Comparison of ENCODE assay signal across 8 cellular contexts in genomic region chr3:15557511-15557946, GRCh38. TPM values are rescaled to one million over a fixed set of nuclear protein-coding genes. Genes with fewer than 3 reads are reported as not detected.
DNase-seq lines count a peak whose midpoint lies in the region; ATAC-seq and TF ChIP-seq lines count a peak whose summit lies in the region.

No MANE protein-coding gene starts in this region.

- H3K4me1 Mint-ChIP-seq in activated B cell treated with CpG ODN at 0.5 μM for 24 hours: peaks cover 29% of the 10 kb centered on the region

- TF ChIP-seq CTCF in 22Rv1 (IDR thresholded peaks at IDR 0.05) (peak; percentile 79), GM12864 (IDR thresholded peaks at IDR 0.05; ENCODE audit: low read depth, low read length, missing control alignments) (peak; percentile 60), activated B cell treated with CpG ODN at 0.5 μM for 24 hours (IDR thresholded peaks at IDR 0.05) (no peak), coronary artery (IDR thresholded peaks at IDR 0.05) (peak; percentile 66)

- no peak overlapping the region for H3K4me3 ChIP-seq in GM12864 (ENCODE audit: low read depth, low read length)
- H3K4me3 ChIP-seq in coronary artery: no peak overlapping the region

- no peak overlapping the region for H3K4me3 Mint-ChIP-seq in activated B cell treated with CpG ODN at 0.5 μM for 24 hours

- H3K36me3 Mint-ChIP-seq in activated B cell treated with CpG ODN at 0.5 μM for 24 hours (ENCODE audit: low read depth): peaks cover 31% of the 10 kb centered on the region

- POLR2A ChIA-PET in activated B cell treated with CpG ODN at 0.5 μM for 24 hours (lab: Charles Lee): interaction anchor here (1.1 to 1.5 kb wide), 2 partner anchors 44 to 289 kb away, joined by 4 to 6 read pairs; partner anchors contain the start of genes BTD and HACL1

- H3K27me3 Mint-ChIP-seq in activated B cell treated with CpG ODN at 0.5 μM for 24 hours: no peaks in the 10 kb centered on the region

- H3K9me3 Mint-ChIP-seq in activated B cell treated with CpG ODN at 0.5 μM for 24 hours: no peaks in the 10 kb centered on the region

- H3K27ac Mint-ChIP-seq in activated B cell treated with CpG ODN at 0.5 μM for 24 hours: no peak overlapping the region

- CTCF ChIA-PET in activated B cell treated with CpG ODN at 0.5 μM for 24 hours (lab: Charles Lee): interaction anchor here (0.9 to 4.8 kb wide), 10 partner anchors 10 to 449 kb away, joined by 3 to 36 read pairs (median 4); partner anchors contain the start of gene CAPN7

- H3K27ac ChIP-seq in 22Rv1 (no peak overlapping the region), coronary artery (no peak overlapping the region)

- ATAC-seq in HG02885 (IDR thresholded peaks at IDR 0.05; ENCODE audit: poor library complexity, unreplicated experiment): peak; percentile 69
- ATAC-seq in activated B cell treated with CpG ODN at 0.5 μM for 24 hours (ENCODE audit: low read depth): peak; percentile 81

- DNase-seq in GM12864 (ENCODE audit: low read depth): peak; percentile 47
- DNase-seq in NCI-H2227 (lab: John Stamatoyannopoulos, UW; ENCODE audit: unreplicated experiment): peak; percentile 80
- peak; percentile 19 for DNase-seq in activated B cell treated with CpG ODN at 0.5 μM for 24 hours
- no peak for DNase-seq in coronary artery (ENCODE audit: low spot score)
- peak; percentile 69 for DNase-seq in medulla oblongata (ENCODE audit: extremely low spot score)
- DNase-seq in stimulated activated naive CD4-positive, alpha-beta T cell treated with Interleukin-2 at 50 U/mL for 16 hours (lab: John Stamatoyannopoulos, UW): peak; percentile 23

- intact Hi-C loops in activated B cell treated with CpG ODN at 0.5 μM for 24 hours (cut with micrococcal nuclease): loop anchor here (1.0 to 2.0 kb wide), 8 partner anchors 130 to 449 kb away; partner anchors contain the start of genes EAF1, METTL6 and SH3BP5

RNA-seq across cellular contexts. Expression of gene COLQ, which starts 36.0 kb away (rescaled TPM):
- 0.71 and 1.2 TPM in 2 replicates for total RNA-seq in activated B cell treated with CpG ODN at 0.5 μM for 24 hours

RNA-seq across cellular contexts. Expression of gene HACL1, which starts 43.8 kb away (rescaled TPM):
- total RNA-seq in activated B cell treated with CpG ODN at 0.5 μM for 24 hours: 24.7 and 28.4 TPM in 2 replicates

RNA-seq across cellular contexts. Expression of gene BTD, which starts 44.0 kb away (rescaled TPM):
- 7.6 and 9.1 TPM in 2 replicates for total RNA-seq in activated B cell treated with CpG ODN at 0.5 μM for 24 hours
